ENCODE assay signal across 29 cellular contexts in the genomic region with DNA sequence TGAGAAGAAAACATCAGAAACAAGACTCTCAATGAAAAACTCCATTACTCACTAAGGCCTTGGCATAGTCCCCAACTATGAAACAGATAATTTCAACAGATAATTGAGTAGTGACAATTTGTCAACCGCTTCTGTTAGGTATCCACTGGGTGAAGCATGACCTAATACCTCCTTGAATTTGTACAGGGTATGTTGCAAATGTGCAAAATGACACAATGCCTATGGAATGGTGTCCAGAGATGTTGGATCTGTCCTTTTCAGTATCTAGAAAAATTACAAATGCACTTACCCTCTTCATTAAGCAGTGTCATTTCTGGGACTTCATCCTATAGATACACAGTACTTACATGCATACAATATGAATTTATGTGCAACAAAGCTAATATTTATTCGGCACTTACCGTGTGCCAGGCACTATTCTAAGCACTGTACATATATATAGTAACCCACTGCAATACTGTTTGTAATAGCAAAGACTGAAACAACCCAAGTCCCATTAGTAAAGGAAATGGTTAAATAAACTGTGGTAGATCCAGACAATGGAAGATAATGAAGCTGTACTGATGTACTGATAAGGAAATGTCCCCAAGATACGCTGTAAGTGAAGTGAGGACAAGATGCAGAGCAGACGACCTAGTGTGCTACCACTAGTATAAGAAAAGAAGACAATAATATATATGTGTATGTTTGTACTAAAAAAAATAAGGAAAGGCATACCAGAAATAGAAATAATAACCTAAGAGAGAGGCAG. TPM values are rescaled to one million over a fixed set of nuclear protein-coding genes. Genes with fewer than 3 reads are reported as not detected.
A peak's percentile ranks its signal among the peaks of the same experiment; 100 is the strongest.
DNase-seq lines count a peak whose midpoint lies in the region; ATAC-seq and TF ChIP-seq lines count a peak whose summit lies in the region.
"Had no signal": no experiment of that assay in that cellular context is flagged by ENCODE, and none has a peak within 500 bp of the region (broad histone marks: within the 10 kb centered on the region; RNA-seq: fewer than 3 reads in every experiment).

No MANE protein-coding gene starts in this region.

- peaks cover 8% of the 10 kb centered on the region for H3K36me3 Mint-ChIP-seq in T-helper 17 cell (ENCODE audit: low read depth)
- H3K36me3 Mint-ChIP-seq: neural progenitor cell had no signal

- no peaks in the 10 kb centered on the region for H3K9me3 ChIP-seq in T-helper 17 cell (ENCODE audit: control insufficient read depth, low read length, poor library complexity, severe bottlenecking)
- H3K9me3 ChIP-seq in upper lobe of right lung, result no peaks in the 10 kb centered on the region
- H3K9me3 ChIP-seq: heart right ventricle, left ventricle myocardium inferior, transverse colon had no signal

- peak in 2 of 3 experiments; percentile 5 to 51 for DNase-seq in NCI-H1417 (lab: John Stamatoyannopoulos, UW)
- DNase-seq in NCI-H1417 treated with DMSO at 0.1 percent for 48 hours (lab: John Stamatoyannopoulos, UW), result no peak
- DNase-seq in T-helper 17 cell, result no peak
- peak; percentile 14 for DNase-seq in fibroblast of peridontal ligament (ENCODE audit: extremely low read depth)
- no peak for DNase-seq in upper lobe of right lung
- DNase-seq in NCI-H524 treated with DMSO at 0.1 percent for 48 hours (lab: John Stamatoyannopoulos, UW), result no peak
- DNase-seq: activated CD4-positive, alpha-beta memory T cell treated with anti-CD3 and anti-CD28 coated beads, Interleukin-2, amount 10 ng/mL, durations not matched to agents 7 days and 5 days; activated naive CD4-positive, alpha-beta T cell treated with anti-CD3 and anti-CD28 coated beads, Interleukin-2, amount 10 ng/mL, durations not matched to agents 7 days and 5 days; activated T-cell treated with anti-CD3 and anti-CD28 coated beads, Interleukin-2, amount 50 U/mL, for 1 hour; aorta; COR-L47; effector CD8-positive, alpha-beta T cell; heart right ventricle; left ventricle myocardium inferior; NCI-H1436; NCI-H82; PC-9; SHP77 treated with DMSO at 0.1 percent for 48 hours; stimulated activated CD4-positive, alpha-beta T cell treated with anti-CD3 and anti-CD28 coated beads, Interleukin-4, amount 100 ng/mL, for 24 hours; stimulated activated naive CD8-positive, alpha-beta T cell treated with anti-CD3 and anti-CD28 coated beads, Interleukin-15, amount 100 ng/mL, for 72 hours; transverse colon had no signal

- H3K27me3 ChIP-seq in upper lobe of right lung, result no peaks in the 10 kb centered on the region
- H3K27me3 ChIP-seq: heart right ventricle, neural progenitor cell, transverse colon had no signal

- no peak for TF ChIP-seq CTCF in upper lobe of right lung (IDR thresholded peaks at IDR 0.05)

- H3K4me1 ChIP-seq in upper lobe of right lung, result no peaks in the 10 kb centered on the region
- H3K4me1 ChIP-seq: neural progenitor cell, transverse colon had no signal

- peaks cover 46% of the 10 kb centered on the region for H3K36me3 ChIP-seq in upper lobe of right lung
- H3K36me3 ChIP-seq: neural progenitor cell had no signal

- peak overlapping the region; percentile 11 for H3K27ac Mint-ChIP-seq in T-helper 17 cell
- H3K27ac Mint-ChIP-seq: activated CD4-positive, alpha-beta memory T cell treated with anti-CD3 and anti-CD28 coated beads, Interleukin-2, amount 10 ng/mL, durations not matched to agents 7 days and 5 days; activated naive CD4-positive, alpha-beta T cell treated with anti-CD3 and anti-CD28 coated beads, Interleukin-2, amount 10 ng/mL, durations not matched to agents 7 days and 5 days; B cell; neural progenitor cell; stimulated activated naive CD8-positive, alpha-beta T cell treated with anti-CD3 and anti-CD28 coated beads, Interleukin-15, amount 100 ng/mL, for 72 hours had no signal

- H3K4me3 Mint-ChIP-seq in T-helper 17 cell, result no peak overlapping the region
- H3K4me3 Mint-ChIP-seq: activated CD4-positive, alpha-beta memory T cell treated with anti-CD3 and anti-CD28 coated beads, Interleukin-2, amount 10 ng/mL, durations not matched to agents 7 days and 5 days; activated naive CD4-positive, alpha-beta T cell treated with anti-CD3 and anti-CD28 coated beads, Interleukin-2, amount 10 ng/mL, durations not matched to agents 7 days and 5 days; B cell; neural progenitor cell; stimulated activated naive CD8-positive, alpha-beta T cell treated with anti-CD3 and anti-CD28 coated beads, Interleukin-15, amount 100 ng/mL, for 72 hours had no signal

- H3K27ac ChIP-seq in upper lobe of right lung, result no peak overlapping the region
- H3K27ac ChIP-seq: 22Rv1, heart right ventricle, left ventricle myocardium inferior, neural progenitor cell, PC-9, transverse colon had no signal

- ATAC-seq in T-helper 17 cell, result no peak
- ATAC-seq in upper lobe of right lung, result peak; percentile 25
- ATAC-seq in GM18498 (IDR thresholded peaks at IDR 0.05; ENCODE audit: unreplicated experiment), result no peak
- no peak for ATAC-seq in GM18870 (IDR thresholded peaks at IDR 0.05; ENCODE audit: unreplicated experiment)
- ATAC-seq: esophagus mucosa; stimulated activated naive CD8-positive, alpha-beta T cell treated with anti-CD3 and anti-CD28 coated beads, Interleukin-15, amount 100 ng/mL, for 72 hours had no signal

- H3K4me3 ChIP-seq in upper lobe of right lung, result no peak overlapping the region
- H3K4me3 ChIP-seq: heart right ventricle, left ventricle myocardium inferior, neural progenitor cell, PC-9, transverse colon had no signal

- peaks cover 10% of the 10 kb centered on the region for H3K4me1 Mint-ChIP-seq in T-helper 17 cell
- H3K4me1 Mint-ChIP-seq: B cell, neural progenitor cell had no signal

- no peaks in the 10 kb centered on the region for H3K27me3 Mint-ChIP-seq in T-helper 17 cell
- H3K27me3 Mint-ChIP-seq: activated CD4-positive, alpha-beta memory T cell treated with anti-CD3 and anti-CD28 coated beads, Interleukin-2, amount 10 ng/mL, durations not matched to agents 7 days and 5 days; activated naive CD4-positive, alpha-beta T cell treated with anti-CD3 and anti-CD28 coated beads, Interleukin-2, amount 10 ng/mL, durations not matched to agents 7 days and 5 days; B cell; stimulated activated naive CD8-positive, alpha-beta T cell treated with anti-CD3 and anti-CD28 coated beads, Interleukin-15, amount 100 ng/mL, for 72 hours had no signal

- intact Hi-C loops in upper lobe of right lung (cut with DNase I), result no loop called here

RNA-seq across cellular contexts. Expression of a gene that starts 21.4 kb away (rescaled TPM):
- total RNA-seq in T-helper 17 cell (1 to 10 TPM in 1 of 2 donors, under 1 TPM in 1; 0.10 to 5.0 TPM), upper lobe of right lung (72.9 TPM)
- total RNA-seq: B cell, Daoy, mucosa of gallbladder, PC-9 had no signal

RNA-seq across cellular contexts. Expression of a gene that starts 34.8 kb away (rescaled TPM):
- total RNA-seq in T-helper 17 cell (10 to 100 TPM; 37.7 to 50.9 TPM), upper lobe of right lung (26.0 TPM)

Comparison
In these comparisons a context has a peak if more than half of its experiments do, and no peak if none do; other contexts are left out.
1. DNase-seq: peak in NCI-H1417 (2 of 3) and fibroblast of peridontal ligament (single experiment); none in NCI-H1417 treated with DMSO at 0.1 percent for 48 hours (single experiment), T-helper 17 cell (0 of 3), upper lobe of right lung (single experiment) and NCI-H524 treated with DMSO at 0.1 percent for 48 hours (single experiment).
2. RNA of a gene that starts 21.4 kb away (total RNA-seq): 72.9 TPM in upper lobe of right lung (single experiment); 0.10 to 5.0 TPM in T-helper 17 cell; every median in the first group is over 10 times any median in the second.